ENCODE assay signal across 27 cellular contexts in genomic region chr4:57373971-57374370, GRCh38.
"Had no signal": no experiment of that assay in that cellular context is flagged by ENCODE, and none has a peak within 500 bp of the region (broad histone marks: within the 10 kb centered on the region; RNA-seq: fewer than 3 reads in every experiment).

No MANE protein-coding gene starts in this region.

- H3K27me3 ChIP-seq: adrenal gland had no signal

- H3K4me2 ChIP-seq: KMS-11 had no signal

- H3K4me3 ChIP-seq: adrenal gland had no signal

- H3K36me3 Mint-ChIP-seq: activated CD4-positive, alpha-beta memory T cell treated with anti-CD3 and anti-CD28 coated beads for 36 hours; activated naive CD8-positive, alpha-beta T cell treated with anti-CD3 and anti-CD28 coated beads for 36 hours; T-cell had no signal

- H3K27ac Mint-ChIP-seq: activated CD4-positive, alpha-beta memory T cell treated with anti-CD3 and anti-CD28 coated beads for 36 hours; activated CD4-positive, alpha-beta T cell treated with anti-CD3 and anti-CD28 coated beads, Interleukin-2, amount 10 ng/mL, durations not matched to agents 7 days and 5 days; activated naive CD4-positive, alpha-beta T cell treated with anti-CD3 and anti-CD28 coated beads for 36 hours; activated naive CD8-positive, alpha-beta T cell treated with anti-CD3 and anti-CD28 coated beads for 36 hours; activated T-helper 17 cell treated with anti-CD3 and anti-CD28 coated beads, Interleukin-2, amount 50 U/mL, for 72 hours; T-cell had no signal

- H3K27ac ChIP-seq: adrenal gland, KMS-11, VCaP had no signal

- H3K4me1 Mint-ChIP-seq: activated CD4-positive, alpha-beta T cell treated with anti-CD3 and anti-CD28 coated beads, Interleukin-2, amount 10 ng/mL, durations not matched to agents 7 days and 5 days; activated naive CD8-positive, alpha-beta T cell treated with anti-CD3 and anti-CD28 coated beads for 36 hours; activated T-helper 17 cell treated with anti-CD3 and anti-CD28 coated beads, Interleukin-2, amount 50 U/mL, for 72 hours; T-cell had no signal

- H3K9ac ChIP-seq: KMS-11 had no signal

- H3K27me3 Mint-ChIP-seq: activated CD4-positive, alpha-beta memory T cell treated with anti-CD3 and anti-CD28 coated beads for 36 hours; activated CD4-positive, alpha-beta T cell treated with anti-CD3 and anti-CD28 coated beads, Interleukin-2, amount 10 ng/mL, durations not matched to agents 7 days and 5 days; activated T-helper 17 cell treated with anti-CD3 and anti-CD28 coated beads, Interleukin-2, amount 50 U/mL, for 72 hours; T-cell had no signal

- DNase-seq: activated CD4-positive, alpha-beta memory T cell treated with anti-CD3 and anti-CD28 coated beads for 36 hours; activated CD4-positive, alpha-beta T cell treated with anti-CD3 and anti-CD28 coated beads, Interleukin-2, amount 10 ng/mL, durations not matched to agents 7 days and 5 days; activated CD4-positive, CD25-positive, alpha-beta regulatory T cell; activated CD8-positive, alpha-beta memory T cell treated with anti-CD3 and anti-CD28 coated beads for 24 hours; activated gamma-delta T cell; activated naive CD4-positive, alpha-beta T cell treated with anti-CD3 and anti-CD28 coated beads for 36 hours; activated naive CD8-positive, alpha-beta T cell treated with anti-CD3 and anti-CD28 coated beads for 36 hours; activated T-cell treated with anti-CD3 and anti-CD28 coated beads for 4 hours; activated T-cell treated with anti-CD3 and anti-CD28 coated beads, Interleukin-2, amount 50 U/mL, for 48 hours; adrenal gland; anterior cingulate cortex; central memory CD4-positive, alpha-beta T cell; MV-4-11; NCI-H1092 treated with DMSO at 0.1 percent for 48 hours; NCI-H1417 treated with DMSO at 0.1 percent for 48 hours; NCI-H1694 treated with DMSO at 0.1 percent for 48 hours; NCI-H2029 treated with DMSO at 0.1 percent for 48 hours; NCI-H510A treated with DMSO at 0.1 percent for 48 hours; NCI-H69; NK-92 treated with Interleukin-12 subunit alpha and Interleukin-12 subunit beta, amount 100 ng/mL, for 24 hours; SHP77 treated with DMSO at 0.1 percent for 48 hours; T-cell; T-helper 2 cell; T1000 had no signal

- ATAC-seq: activated T-helper 17 cell treated with anti-CD3 and anti-CD28 coated beads, Interleukin-2, amount 50 U/mL, for 72 hours; T-cell had no signal

- H3K4me1 ChIP-seq: adrenal gland had no signal

- H3K36me3 ChIP-seq: adrenal gland had no signal

- H3K9me3 ChIP-seq: adrenal gland had no signal

- H3K4me3 Mint-ChIP-seq: activated CD4-positive, alpha-beta memory T cell treated with anti-CD3 and anti-CD28 coated beads for 36 hours; activated CD4-positive, alpha-beta T cell treated with anti-CD3 and anti-CD28 coated beads, Interleukin-2, amount 10 ng/mL, durations not matched to agents 7 days and 5 days; activated naive CD4-positive, alpha-beta T cell treated with anti-CD3 and anti-CD28 coated beads for 36 hours; activated naive CD8-positive, alpha-beta T cell treated with anti-CD3 and anti-CD28 coated beads for 36 hours; activated T-helper 17 cell treated with anti-CD3 and anti-CD28 coated beads, Interleukin-2, amount 50 U/mL, for 72 hours; T-cell had no signal

- H3K9me3 Mint-ChIP-seq: activated CD4-positive, alpha-beta memory T cell treated with anti-CD3 and anti-CD28 coated beads for 36 hours; activated CD4-positive, alpha-beta T cell treated with anti-CD3 and anti-CD28 coated beads, Interleukin-2, amount 10 ng/mL, durations not matched to agents 7 days and 5 days; activated naive CD4-positive, alpha-beta T cell treated with anti-CD3 and anti-CD28 coated beads for 36 hours; activated naive CD8-positive, alpha-beta T cell treated with anti-CD3 and anti-CD28 coated beads for 36 hours had no signal
